In genomic region chr3:108089544-108089943, GRCh38 we compare ENCODE assay signal across 8 cellular contexts. TPM values are rescaled to one million over a fixed set of nuclear protein-coding genes. Genes with fewer than 3 reads are reported as not detected.
A peak's percentile ranks its signal among the peaks of the same experiment; 100 is the strongest.
DNase-seq lines count a peak whose midpoint lies in the region; ATAC-seq and TF ChIP-seq lines count a peak whose summit lies in the region.

No MANE protein-coding gene starts in this region.

- peaks cover 17 to 21% of the 10 kb centered on the region in 2 donors for H3K4me1 ChIP-seq in duodenal mucosa (ENCODE audit: control insufficient read depth in 1 of 2, insufficient read depth in 2 of 2, low read length in 2 of 2)

- H3K27me3 Mint-ChIP-seq in neural crest cell (ENCODE audit: low read depth) = peaks cover 16% of the 10 kb centered on the region

- no peaks in the 10 kb centered on the region for H3K27me3 ChIP-seq in duodenal mucosa (ENCODE audit: control insufficient read depth in 1 of 2, insufficient read depth in 2 of 2, low read length in 2 of 2)

- H3K4me3 ChIP-seq in NB4 (ENCODE audit: low read depth, low read length) (peak overlapping the region; percentile 85), duodenal mucosa (ENCODE audit: low read depth in 1 of 2, low read length in 2 of 2) (peak overlapping the region; percentile 98 to 99)

- peak overlapping the region; percentile 95 to 96 for H3K9ac ChIP-seq in duodenal mucosa (ENCODE audit: low read depth in 1 of 2, low read length in 2 of 2)

- TF ChIP-seq CTCF in NB4 (IDR thresholded peaks at IDR 0.05; ENCODE audit: low read depth, low read length) (no peak), neural crest cell (conservative IDR thresholded peaks at IDR 0.05) (no peak)

- no peak overlapping the region for H3K27ac Mint-ChIP-seq in neural crest cell (ENCODE audit: unreplicated experiment)

- no peaks in the 10 kb centered on the region for H3K9me3 ChIP-seq in duodenal mucosa (ENCODE audit: control insufficient read depth in 1 of 2, low read length in 2 of 2)

- no peaks in the 10 kb centered on the region for H3K36me3 ChIP-seq in duodenal mucosa (ENCODE audit: control insufficient read depth in 1 of 2, insufficient read depth in 2 of 2, low read length in 2 of 2)

- TF ChIP-seq POLR2A in NB4 (IDR thresholded peaks at IDR 0.05; ENCODE audit: extremely low read depth, insufficient read length) = no peak

- peak overlapping the region; percentile 94 for H3K4me3 Mint-ChIP-seq in neural crest cell

- no peaks in the 10 kb centered on the region for H3K36me3 Mint-ChIP-seq in neural crest cell (ENCODE audit: low read depth)

- ATAC-seq in GM21576 (IDR thresholded peaks at IDR 0.05; ENCODE audit: unreplicated experiment) = no peak

- peaks cover 20% of the 10 kb centered on the region for H3K4me1 Mint-ChIP-seq in neural crest cell

- DNase-seq in COR-L47 (lab: John Stamatoyannopoulos, UW) (peak; percentile 23), NB4 (ENCODE audit: low read depth) (no peak), neural crest cell (ENCODE audit: low read depth, low spot score) (no peak), H4 (ENCODE audit: low spot score) (no peak), HuH-7 (ENCODE audit: low spot score) (no peak), anterior cingulate cortex (lab: John Stamatoyannopoulos, UW) (no peak)

- no peak overlapping the region for H3K27ac ChIP-seq in duodenal mucosa (ENCODE audit: low read depth, low read length)

- peaks cover 2% of the 10 kb centered on the region for H3K9me3 Mint-ChIP-seq in neural crest cell

RNA-seq across cellular contexts. Expression of gene CD47, which starts 1.3 kb away (rescaled TPM):
- total RNA-seq in neural crest cell = 43.4 and 48.3 TPM in 2 replicates
- 123 and 130 TPM in 2 replicates for total RNA-seq in H4 (2014; rRNA removed; shearing (Covaris generic))
